23 cellular contexts compared by ENCODE assay signal in genomic region chr15:69117431-69117841, GRCh38. TPM values are rescaled to one million over a fixed set of nuclear protein-coding genes. Genes with fewer than 3 reads are reported as not detected.
A peak's percentile ranks its signal among the peaks of the same experiment; 100 is the strongest.
DNase-seq lines count a peak whose midpoint lies in the region; ATAC-seq, FAIRE-seq and TF ChIP-seq lines count a peak whose summit lies in the region.
"Had no signal": no experiment of that assay in that cellular context is flagged by ENCODE, and none has a peak within 500 bp of the region (broad histone marks: within the 10 kb centered on the region; RNA-seq: fewer than 3 reads in every experiment).

No MANE protein-coding gene starts in this region.

- H3K9me3 Mint-ChIP-seq in CD4-positive, alpha-beta T cell: no peaks in the 10 kb centered on the region
- H3K9me3 Mint-ChIP-seq: activated CD8-positive, alpha-beta T cell treated with anti-CD3 and anti-CD28 coated beads for 36 hours; activated T-helper 1 cell treated with anti-CD3 and anti-CD28 coated beads, Interleukin-12 subunit alpha, Interleukin-12 subunit beta, Interleukin-2, Interleukin-4 antibody, amounts not matched to agents 30 ng/mL and 10 ng/mL and 1 ng/mL, durations not matched to agents 14 hours and 24 hours and 36 hours; CD4-positive, CD25-positive, alpha-beta regulatory T cell; natural killer cell had no signal

- TF ChIP-seq CTCF in SK-N-SH (IDR thresholded peaks at IDR 0.05) (no peak), bronchial epithelial cell (IDR thresholded peaks at IDR 0.05; ENCODE audit: insufficient read depth, low read length, severe bottlenecking) (no peak), ascending aorta (IDR thresholded peaks at IDR 0.05) (no peak)
- TF ChIP-seq CTCF in CD4-positive, alpha-beta T cell (IDR thresholded peaks at IDR 0.05): no peak

- no peak overlapping the region for H3K27ac Mint-ChIP-seq in CD4-positive, alpha-beta T cell
- H3K27ac Mint-ChIP-seq: activated CD8-positive, alpha-beta T cell treated with anti-CD3 and anti-CD28 coated beads for 36 hours; activated T-helper 1 cell treated with anti-CD3 and anti-CD28 coated beads, Interleukin-12 subunit alpha, Interleukin-12 subunit beta, Interleukin-2, Interleukin-4 antibody, amounts not matched to agents 30 ng/mL and 10 ng/mL and 1 ng/mL, durations not matched to agents 14 hours and 24 hours and 36 hours; CD4-positive, CD25-positive, alpha-beta regulatory T cell; natural killer cell had no signal

- ATAC-seq in SK-N-SH treated with all-trans-retinoic acid at 6 μM for 48 hours: no peak
- no peak for ATAC-seq in CD4-positive, alpha-beta T cell (ENCODE audit: poor library complexity)
- ATAC-seq: A549; activated CD8-positive, alpha-beta T cell treated with anti-CD3 and anti-CD28 coated beads for 36 hours; heart left ventricle; left lobe of liver; natural killer cell; PC-3 had no signal

- H3K4me3 ChIP-seq in SK-N-SH (ENCODE audit: low read depth in 2 of 2, low read length in 1 of 2) (no peak overlapping the region), bronchial epithelial cell (ENCODE audit: low read depth, low read length) (no peak overlapping the region), ascending aorta (no peak overlapping the region)
- H3K4me3 ChIP-seq: A549, heart left ventricle, right atrium auricular region, thoracic aorta had no signal

- FAIRE-seq in bronchial epithelial cell (lab: Jason Lieb, UNC): no peak
- peak; percentile 37 for FAIRE-seq in urothelium cell line (lab: Jason Lieb, UNC)
- FAIRE-seq: A549, GM12891 had no signal

- TF ChIP-seq EP300 in SK-N-SH (IDR thresholded peaks at IDR 0.05; ENCODE audit: borderline replicate concordance in 1 of 2, low read depth in 1 of 2, low read length in 1 of 2): no peak

- H3K4me1 Mint-ChIP-seq in CD4-positive, alpha-beta T cell (ENCODE audit: low read depth): no peaks in the 10 kb centered on the region

- peaks cover 42% of the 10 kb centered on the region for H3K27me3 Mint-ChIP-seq in CD4-positive, alpha-beta T cell

- H3K27me3 ChIP-seq in SK-N-SH (ENCODE audit: insufficient read depth) (peaks cover 44% of the 10 kb centered on the region), bronchial epithelial cell (ENCODE audit: control insufficient read depth, insufficient read depth, low read length) (peaks cover 6% of the 10 kb centered on the region), ascending aorta (no peaks in the 10 kb centered on the region)
- peaks cover 12% of the 10 kb centered on the region for H3K27me3 ChIP-seq in CD4-positive, alpha-beta T cell (ENCODE audit: control insufficient read depth, insufficient read depth, low read length)
- H3K27me3 ChIP-seq: right atrium auricular region had no signal

- H3K27ac ChIP-seq in SK-N-SH (ENCODE audit: low read depth in 2 of 2, low read length in 1 of 2): no peak overlapping the region
- no peak overlapping the region for H3K27ac ChIP-seq in CD4-positive, alpha-beta T cell (ENCODE audit: low read depth, low read length)
- no peak overlapping the region for H3K27ac ChIP-seq in ascending aorta
- H3K27ac ChIP-seq: A549, heart left ventricle, right atrium auricular region, thoracic aorta had no signal

- TF ChIP-seq RAD21 in SK-N-SH (IDR thresholded peaks at IDR 0.05; ENCODE audit: low read length): no peak

- no peak overlapping the region for H2AFZ ChIP-seq in SK-N-SH (ENCODE audit: low read depth)

- CTCF ChIA-PET in SK-N-SH (lab: Yijun Ruan, JAX): interaction anchor here (1.0 to 5.4 kb wide), 5 partner anchors 12 to 276 kb away, joined by 3 to 20 read pairs (median 3); no protein-coding TSS in a partner anchor
- CTCF ChIA-PET in CD4-positive, alpha-beta T cell (lab: Charles Lee): no interaction called here

- H3K4me3 Mint-ChIP-seq in CD4-positive, alpha-beta T cell: no peak overlapping the region
- H3K4me3 Mint-ChIP-seq: activated CD8-positive, alpha-beta T cell treated with anti-CD3 and anti-CD28 coated beads for 36 hours; activated T-helper 1 cell treated with anti-CD3 and anti-CD28 coated beads, Interleukin-12 subunit alpha, Interleukin-12 subunit beta, Interleukin-2, Interleukin-4 antibody, amounts not matched to agents 30 ng/mL and 10 ng/mL and 1 ng/mL, durations not matched to agents 14 hours and 24 hours and 36 hours; CD4-positive, CD25-positive, alpha-beta regulatory T cell; natural killer cell had no signal

- H3K4me2 ChIP-seq in SK-N-SH: no peak overlapping the region
- H3K4me2 ChIP-seq: A549 had no signal

- POLR2A ChIA-PET in SK-N-SH (lab: Yijun Ruan, JAX): no interaction called here
- POLR2A ChIA-PET in CD4-positive, alpha-beta T cell (lab: Charles Lee): no interaction called here

- peaks cover 0 to 32% of the 10 kb centered on the region in 2 experiments; a peak in 2 of 4 replicates for H3K4me1 ChIP-seq in SK-N-SH (ENCODE audit: control insufficient read depth in 1 of 2, insufficient read depth in 2 of 2, low read depth in 1 of 2, low read length in 1 of 2)
- no peaks in the 10 kb centered on the region for H3K4me1 ChIP-seq in ascending aorta
- H3K4me1 ChIP-seq: A549, right atrium auricular region had no signal

- H3K9me3 ChIP-seq in SK-N-SH (no peaks in the 10 kb centered on the region), ascending aorta (no peaks in the 10 kb centered on the region)
- H3K9me3 ChIP-seq in CD4-positive, alpha-beta T cell (ENCODE audit: control insufficient read depth, low read length): no peaks in the 10 kb centered on the region
- H3K9me3 ChIP-seq: A549, heart left ventricle, right atrium auricular region, thoracic aorta had no signal

- 51% methylated on average over 7 of the region's 7 CpGs for WGBS in SK-N-SH (ENCODE audit: low lambda C conversion rate)

- H3F3A ChIP-seq in SK-N-SH (replicated peaks; ENCODE audit: insufficient read depth): no peaks in the 10 kb centered on the region

- no peaks in the 10 kb centered on the region for H3K36me3 Mint-ChIP-seq in CD4-positive, alpha-beta T cell (ENCODE audit: low read depth)
- H3K36me3 Mint-ChIP-seq: CD4-positive, CD25-positive, alpha-beta regulatory T cell; natural killer cell had no signal

- intact Hi-C loops in CD4-positive, alpha-beta T cell (cut with DNase I, micrococcal nuclease): no loop called here
- intact Hi-C loops in ascending aorta (cut with DNase I): no loop called here

- peak; percentile 28 for DNase-seq in SK-N-SH
- peak; percentile 74 for DNase-seq in bronchial epithelial cell (ENCODE audit: low read depth)
- peak; percentile 78 for DNase-seq in left kidney (ENCODE audit: low read depth, low spot score)
- no peak for DNase-seq in urothelium cell line (ENCODE audit: low spot score)
- DNase-seq in CD4-positive, alpha-beta T cell: no peak
- DNase-seq in middle frontal gyrus (ENCODE audit: extremely low spot score, low spot score): no peak
- DNase-seq in ascending aorta (ENCODE audit: low spot score in 2 of 2): no peak
- DNase-seq: activated CD8-positive, alpha-beta T cell treated with anti-CD3 and anti-CD28 coated beads for 36 hours; CD4-positive, CD25-positive, alpha-beta regulatory T cell; heart left ventricle; natural killer cell; NCI-H1092; NCI-H510A treated with DMSO at 0.1 percent for 48 hours; PC-3; stimulated activated CD4-positive, alpha-beta T cell treated with anti-CD3 and anti-CD28 coated beads, Interleukin-2, amount 100 ng/mL, for 48 hours; stimulated activated CD8-positive, alpha-beta memory T cell treated with anti-CD3 and anti-CD28 coated beads, Interleukin-4, amount 100 ng/mL, for 48 hours had no signal

- no peaks in the 10 kb centered on the region for H3K9me2 ChIP-seq in SK-N-SH

- H3K79me2 ChIP-seq in SK-N-SH (ENCODE audit: insufficient read depth): no peaks in the 10 kb centered on the region

- no peak overlapping the region for H3K9ac ChIP-seq in SK-N-SH

- no peaks in the 10 kb centered on the region for H3K36me3 ChIP-seq in SK-N-SH (replicated peaks in 1 of 2; ENCODE audit: control insufficient read depth in 1 of 2, insufficient read depth in 2 of 2, low read length in 1 of 2)
- no peaks in the 10 kb centered on the region for H3K36me3 ChIP-seq in bronchial epithelial cell (ENCODE audit: control insufficient read depth, insufficient read depth, low read length)
- H3K36me3 ChIP-seq in ascending aorta: no peaks in the 10 kb centered on the region
- H3K36me3 ChIP-seq: heart left ventricle, right atrium auricular region, thoracic aorta had no signal

- H4K20me1 ChIP-seq in SK-N-SH (ENCODE audit: insufficient read depth): no peaks in the 10 kb centered on the region

TF ChIP-seq in SK-N-SH, 30 proteins besides CTCF, POLR2A, EP300 and RAD21 (continues in another document):
- TF ChIP-seq POLR2AphosphoS5 (IDR thresholded peaks at IDR 0.05; ENCODE audit: low read depth, low read length) (no peak), GABPA (IDR thresholded peaks at IDR 0.05; ENCODE audit: low read depth) (no peak), CHD2 (IDR thresholded peaks at IDR 0.05; ENCODE audit: low read length, partially characterized antibody) (no peak), MEF2A (IDR thresholded peaks at IDR 0.05; ENCODE audit: borderline replicate concordance, low read depth) (no peak)

TF ChIP-seq in SK-N-SH treated with all-trans-retinoic acid at 6 μM for 48 hours, 23 proteins besides CTCF, POLR2A, EP300 and RAD21 (continues in another document):
- no peak for TF ChIP-seq PATZ1 (CRISPR knock-in tag; IDR thresholded peaks at IDR 0.05; ENCODE audit: borderline replicate concordance)

RNA-seq across cellular contexts. Expression of gene GLCE, which starts 43.0 kb away (rescaled TPM):
- polyA plus RNA-seq in SK-N-SH (2012; rRNA removed): 19.5 and 25.0 TPM in 2 replicates
- 28.0 and 29.3 TPM in 2 replicates for polyA plus RNA-seq in SK-N-SH (2012; cell fraction: cytosol; rRNA removed)
- polyA plus RNA-seq in SK-N-SH (2012; cell fraction: nucleus; rRNA removed): 7.7 and 17.4 TPM in 2 replicates
- 43.0 and 46.3 TPM in 2 replicates for total RNA-seq in bronchial epithelial cell
- total RNA-seq in CD4-positive, alpha-beta T cell: 1 to 10 TPM; 3.2 TPM
- 13.9 TPM for total RNA-seq in ascending aorta

Comparison
In these comparisons a context has a peak if more than half of its experiments do, and no peak if none do; other contexts are left out.
1. DNase-seq: peak in SK-N-SH (single experiment), bronchial epithelial cell (single experiment) and left kidney (single experiment); none in urothelium cell line (single experiment), CD4-positive, alpha-beta T cell (0 of 10), middle frontal gyrus (single experiment) and ascending aorta (0 of 2).